ENCODE assay signal across 16 cellular contexts in genomic region chr12:26744042-26744626, GRCh38.
"Had no signal": no experiment of that assay in that cellular context is flagged by ENCODE, and none has a peak within 500 bp of the region (broad histone marks: within the 10 kb centered on the region; RNA-seq: fewer than 3 reads in every experiment).

No MANE protein-coding gene starts in this region.

- H3K27me3 ChIP-seq: brain microvascular endothelial cell, gastrocnemius medialis, heart left ventricle, upper lobe of left lung had no signal

- H3K4me3 ChIP-seq: gastrocnemius medialis, heart left ventricle, lower lobe of right lung, upper lobe of left lung had no signal

- H3K9me3 Mint-ChIP-seq: natural killer cell had no signal

- H3K36me3 Mint-ChIP-seq: natural killer cell had no signal

- H3K4me3 Mint-ChIP-seq: activated CD4-positive, alpha-beta T cell treated with anti-CD3 and anti-CD28 coated beads, Interleukin-2, amount 10 ng/mL, durations not matched to agents 7 days and 5 days; activated naive CD8-positive, alpha-beta T cell treated with anti-CD3 and anti-CD28 coated beads, Interleukin-2, amount 10 ng/mL, durations not matched to agents 7 days and 5 days; activated T-helper 1 cell treated with anti-CD3 and anti-CD28 coated beads, Interleukin-12 subunit alpha, Interleukin-12 subunit beta, Interleukin-2, Interleukin-4 antibody, amounts not matched to agents 30 ng/mL and 10 ng/mL and 1 ng/mL, durations not matched to agents 14 hours and 24 hours and 36 hours; central memory CD8-positive, alpha-beta T cell; natural killer cell; T-helper 17 cell had no signal

- H3K27ac Mint-ChIP-seq: activated CD4-positive, alpha-beta T cell treated with anti-CD3 and anti-CD28 coated beads, Interleukin-2, amount 10 ng/mL, durations not matched to agents 7 days and 5 days; activated naive CD8-positive, alpha-beta T cell treated with anti-CD3 and anti-CD28 coated beads, Interleukin-2, amount 10 ng/mL, durations not matched to agents 7 days and 5 days; activated T-helper 1 cell treated with anti-CD3 and anti-CD28 coated beads, Interleukin-12 subunit alpha, Interleukin-12 subunit beta, Interleukin-2, Interleukin-4 antibody, amounts not matched to agents 30 ng/mL and 10 ng/mL and 1 ng/mL, durations not matched to agents 14 hours and 24 hours and 36 hours; T-helper 17 cell had no signal

- ATAC-seq: gastrocnemius medialis; heart left ventricle; lower lobe of right lung; natural killer cell; stimulated activated naive CD8-positive, alpha-beta T cell treated with anti-CD3 and anti-CD28 coated beads, Interleukin-15, Interleukin-2, amounts not matched to agents 100 U/mL and 50 U/mL, for 24 hours; T-helper 17 cell had no signal

- H3K27me3 Mint-ChIP-seq: activated CD4-positive, alpha-beta T cell treated with anti-CD3 and anti-CD28 coated beads, Interleukin-2, amount 10 ng/mL, durations not matched to agents 7 days and 5 days; activated naive CD8-positive, alpha-beta T cell treated with anti-CD3 and anti-CD28 coated beads, Interleukin-2, amount 10 ng/mL, durations not matched to agents 7 days and 5 days; central memory CD8-positive, alpha-beta T cell; T-helper 17 cell had no signal

- H3K27ac ChIP-seq: gastrocnemius medialis, lower lobe of right lung, upper lobe of left lung had no signal

- H3K36me3 ChIP-seq: brain microvascular endothelial cell, gastrocnemius medialis, heart left ventricle, lower lobe of right lung, upper lobe of left lung had no signal

- DNase-seq: activated CD4-positive, alpha-beta T cell treated with anti-CD3 and anti-CD28 coated beads, Interleukin-2, amount 10 ng/mL, durations not matched to agents 7 days and 5 days; activated naive CD8-positive, alpha-beta T cell treated with anti-CD3 and anti-CD28 coated beads, Interleukin-2, amount 10 ng/mL, durations not matched to agents 7 days and 5 days; effector CD8-positive, alpha-beta T cell; gastrocnemius medialis; heart left ventricle; lower lobe of right lung; natural killer cell; retina; stimulated activated CD4-positive, alpha-beta T cell treated with anti-CD3 and anti-CD28 coated beads, Interleukin-15, amount 100 ng/mL, for 24 hours; stimulated activated CD4-positive, alpha-beta T cell treated with anti-CD3 and anti-CD28 coated beads, Interleukin-4, amount 100 ng/mL, for 24 hours; stimulated activated naive CD8-positive, alpha-beta T cell treated with anti-CD3 and anti-CD28 coated beads, Interleukin-15, Interleukin-2, amounts not matched to agents 100 U/mL and 50 U/mL, for 24 hours; T-helper 17 cell; upper lobe of left lung had no signal
